In genomic region chr1:159011026-159011425, GRCh38 we compare ENCODE assay signal across 1 cellular context.
A peak's percentile ranks its signal among the peaks of the same experiment; 100 is the strongest.
TF ChIP-seq lines count a peak whose summit lies in the region.

No MANE protein-coding gene starts in this region.

TF ChIP-seq in GM12878, 131 proteins besides CTCF, POLR2A, EP300 and RAD21:
- TF ChIP-seq POLR2AphosphoS5 (IDR thresholded peaks at IDR 0.05; ENCODE audit: low read length) (0 out of 2 replicates have a peak, but pooled peaks have one; percentile 36), MLLT1 (IDR thresholded peaks at IDR 0.05) (peak; percentile 60; the same call in 1 of the 2 replicates)
TF ChIP-seq in GM12878: peak in this region for 2; not testable (repeated sequence) for 129.
